1 cellular context compared by ENCODE assay signal in the genomic region with DNA sequence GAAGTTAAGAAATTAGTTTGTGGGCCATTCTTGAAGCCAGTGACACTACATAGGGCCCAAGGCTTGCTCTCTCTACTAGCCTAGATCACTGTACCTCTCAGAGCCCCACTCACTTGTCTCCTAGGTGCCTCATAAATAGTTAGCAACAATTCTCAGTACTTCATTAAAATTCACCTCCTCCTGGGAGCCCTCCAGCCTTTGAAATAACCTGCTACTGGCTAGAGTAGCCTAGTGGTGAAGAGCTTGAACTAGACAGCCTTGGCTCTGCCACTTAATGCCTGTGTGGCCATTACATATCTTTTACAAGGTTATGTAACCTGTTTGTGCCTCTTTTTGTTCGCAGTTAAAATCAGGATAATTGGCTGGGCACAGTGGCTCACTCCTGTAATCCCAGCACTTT.
TF ChIP-seq lines count a peak whose summit lies in the region.

No MANE protein-coding gene starts in this region.

TF ChIP-seq in WTC11, 78 proteins besides CTCF, POLR2A, EP300 and RAD21 (continued from another document):
- TF ChIP-seq, protein P1, sequence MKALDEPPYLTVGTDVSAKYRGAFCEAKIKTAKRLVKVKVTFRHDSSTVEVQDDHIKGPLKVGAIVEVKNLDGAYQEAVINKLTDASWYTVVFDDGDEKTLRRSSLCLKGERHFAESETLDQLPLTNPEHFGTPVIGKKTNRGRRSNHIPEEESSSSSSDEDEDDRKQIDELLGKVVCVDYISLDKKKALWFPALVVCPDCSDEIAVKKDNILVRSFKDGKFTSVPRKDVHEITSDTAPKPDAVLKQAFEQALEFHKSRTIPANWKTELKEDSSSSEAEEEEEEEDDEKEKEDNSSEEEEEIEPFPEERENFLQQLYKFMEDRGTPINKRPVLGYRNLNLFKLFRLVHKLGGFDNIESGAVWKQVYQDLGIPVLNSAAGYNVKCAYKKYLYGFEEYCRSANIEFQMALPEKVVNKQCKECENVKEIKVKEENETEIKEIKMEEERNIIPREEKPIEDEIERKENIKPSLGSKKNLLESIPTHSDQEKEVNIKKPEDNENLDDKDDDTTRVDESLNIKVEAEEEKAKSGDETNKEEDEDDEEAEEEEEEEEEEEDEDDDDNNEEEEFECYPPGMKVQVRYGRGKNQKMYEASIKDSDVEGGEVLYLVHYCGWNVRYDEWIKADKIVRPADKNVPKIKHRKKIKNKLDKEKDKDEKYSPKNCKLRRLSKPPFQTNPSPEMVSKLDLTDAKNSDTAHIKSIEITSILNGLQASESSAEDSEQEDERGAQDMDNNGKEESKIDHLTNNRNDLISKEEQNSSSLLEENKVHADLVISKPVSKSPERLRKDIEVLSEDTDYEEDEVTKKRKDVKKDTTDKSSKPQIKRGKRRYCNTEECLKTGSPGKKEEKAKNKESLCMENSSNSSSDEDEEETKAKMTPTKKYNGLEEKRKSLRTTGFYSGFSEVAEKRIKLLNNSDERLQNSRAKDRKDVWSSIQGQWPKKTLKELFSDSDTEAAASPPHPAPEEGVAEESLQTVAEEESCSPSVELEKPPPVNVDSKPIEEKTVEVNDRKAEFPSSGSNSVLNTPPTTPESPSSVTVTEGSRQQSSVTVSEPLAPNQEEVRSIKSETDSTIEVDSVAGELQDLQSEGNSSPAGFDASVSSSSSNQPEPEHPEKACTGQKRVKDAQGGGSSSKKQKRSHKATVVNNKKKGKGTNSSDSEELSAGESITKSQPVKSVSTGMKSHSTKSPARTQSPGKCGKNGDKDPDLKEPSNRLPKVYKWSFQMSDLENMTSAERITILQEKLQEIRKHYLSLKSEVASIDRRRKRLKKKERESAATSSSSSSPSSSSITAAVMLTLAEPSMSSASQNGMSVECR (CRISPR knock-in tag; IDR thresholded peaks at IDR 0.05; ENCODE audit: borderline replicate concordance): no peak
- no peak for TF ChIP-seq STAT6 (CRISPR knock-in tag; conservative IDR thresholded peaks at IDR 0.05; ENCODE audit: low read depth)
- TF ChIP-seq E2F5 (CRISPR knock-in tag; IDR thresholded peaks at IDR 0.05): no peak
- TF ChIP-seq ATF6 (CRISPR knock-in tag; IDR thresholded peaks at IDR 0.05): no peak
- TF ChIP-seq ZNF425 (CRISPR knock-in tag; conservative IDR thresholded peaks at IDR 0.05): no peak
- TF ChIP-seq TEAD4 (CRISPR knock-in tag; IDR thresholded peaks at IDR 0.05): no peak
- no peak for TF ChIP-seq GRHL2 (CRISPR knock-in tag; IDR thresholded peaks at IDR 0.05; ENCODE audit: insufficient replicate concordance, severe bottlenecking)
- no peak for TF ChIP-seq NFE2L1 (CRISPR knock-in tag; IDR thresholded peaks at IDR 0.05)
